Comparison of ENCODE assay signal across 18 cellular contexts in genomic region chr1:171769754-171770153, GRCh38.
"Had no signal": no experiment of that assay in that cellular context is flagged by ENCODE, and none has a peak within 500 bp of the region (broad histone marks: within the 10 kb centered on the region; RNA-seq: fewer than 3 reads in every experiment).

No MANE protein-coding gene starts in this region.

- DNase-seq: activated CD4-positive, alpha-beta T cell treated with anti-CD3 and anti-CD28 coated beads for 4 hours; activated CD8-positive, alpha-beta memory T cell treated with anti-CD3 and anti-CD28 coated beads, Interleukin-2, amount 50 U/mL, for 4 hours; activated CD8-positive, alpha-beta T cell treated with anti-CD3 and anti-CD28 coated beads for 36 hours; activated gamma-delta T cell treated with Interleukin-2 at 50 U/mL for 16 hours; activated naive CD4-positive, alpha-beta T cell treated with anti-CD3 and anti-CD28 coated beads, Interleukin-2, amount 10 ng/mL, durations not matched to agents 7 days and 5 days; activated naive CD8-positive, alpha-beta T cell treated with anti-CD3 and anti-CD28 coated beads for 36 hours; activated T-cell treated with anti-CD3 and anti-CD28 coated beads, Interleukin-2, amount 50 U/mL, for 72 hours; brain microvascular endothelial cell; cerebellar nuclear complex; KG1; NCI-H1092; NCI-H1417 treated with DMSO at 0.1 percent for 48 hours; NCI-H2029 treated with DMSO at 0.1 percent for 48 hours; NCI-H226; NCI-H526; SIG-M5; T-cell; WERI-Rb-1 had no signal

- ATAC-seq: activated CD8-positive, alpha-beta T cell treated with anti-CD3 and anti-CD28 coated beads for 36 hours; activated T-cell treated with anti-CD3 and anti-CD28 coated beads, Interleukin-2, amount 50 U/mL, for 72 hours; T-cell had no signal
